ENCODE assay signal across 13 cellular contexts in the genomic region with DNA sequence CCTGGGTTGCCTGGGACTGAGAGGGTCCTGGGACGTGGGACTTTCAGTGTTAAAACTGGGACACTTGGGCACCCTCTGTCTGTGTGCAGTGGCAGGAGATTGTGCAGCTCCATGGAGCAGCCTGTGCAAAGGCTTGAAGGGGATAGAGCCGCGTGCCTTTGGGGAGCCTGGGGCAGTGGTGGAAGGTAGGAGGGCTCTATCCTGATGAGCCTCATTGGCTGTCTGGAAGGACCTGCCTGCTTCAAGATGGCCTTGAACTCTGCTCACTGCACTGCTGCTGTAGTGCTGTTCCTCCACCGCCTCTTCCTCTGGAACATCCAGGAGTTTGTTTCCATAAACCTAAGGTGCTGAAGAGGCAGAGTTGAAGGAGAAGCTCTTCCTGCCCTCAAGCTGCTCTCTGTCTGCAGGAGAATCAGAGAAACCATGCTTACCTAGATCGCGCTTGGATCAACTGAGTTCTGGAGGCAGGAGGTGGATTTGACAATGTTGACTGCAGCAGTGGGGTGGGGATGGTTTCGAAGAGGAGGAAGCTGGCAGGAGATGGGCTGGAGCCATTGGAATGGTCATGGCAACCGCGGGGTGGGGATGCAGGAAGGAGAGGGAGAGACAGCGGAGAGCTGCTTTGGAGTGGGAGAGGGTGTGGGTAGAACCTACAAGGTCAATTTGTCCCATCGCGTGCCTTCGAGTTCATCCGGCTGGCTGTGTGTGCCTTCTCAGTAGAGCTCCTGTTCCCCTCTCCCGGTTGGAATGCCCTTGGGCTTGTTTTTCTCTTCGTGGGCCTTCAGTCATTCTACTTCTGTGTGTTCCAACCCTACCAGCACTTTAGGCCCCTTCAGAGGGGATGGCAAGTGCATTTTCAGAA. TPM values are rescaled to one million over a fixed set of nuclear protein-coding genes. Genes with fewer than 3 reads are reported as not detected.
DNase-seq lines count a peak whose midpoint lies in the region; ATAC-seq, FAIRE-seq and TF ChIP-seq lines count a peak whose summit lies in the region.
"Had no signal": no experiment of that assay in that cellular context is flagged by ENCODE, and none has a peak within 500 bp of the region (broad histone marks: within the 10 kb centered on the region; RNA-seq: fewer than 3 reads in every experiment).

No MANE protein-coding gene starts in this region.

- ATAC-seq in HepG2: peak; percentile 19
- no peak for ATAC-seq in right lobe of liver
- no peak for ATAC-seq in left lobe of liver
- ATAC-seq in GM21423 (IDR thresholded peaks at IDR 0.05; ENCODE audit: unreplicated experiment): no peak

- peak overlapping the region; percentile 98 for H3K27ac Mint-ChIP-seq in dendritic cell treated with granulocyte-macrophage colony-stimulating factor and Interleukin-4, amounts not matched to agents 40 ng/mL and 50 ng/mL, for 4 days
- H3K27ac Mint-ChIP-seq in Calu3 (ENCODE audit: unreplicated experiment): no peak overlapping the region
- H3K27ac Mint-ChIP-seq: B cell had no signal

- H3K9ac ChIP-seq in HepG2 (ENCODE audit: insufficient read depth, low read depth, low read length) (no peak overlapping the region), neuronal stem cell (ENCODE audit: low read depth, low read length, poor library complexity) (no peak overlapping the region)

- BruUV-seq in HepG2 (replicated peaks; lab: Mats Ljungman, UMichigan) (no TSS peak), Calu3 (replicated peaks; lab: Mats Ljungman, UMichigan) (no TSS peak)

- no peak for FAIRE-seq in HepG2 (lab: Jason Lieb, UNC)
- FAIRE-seq: bronchial epithelial cell had no signal

- no peak overlapping the region for H2AK5ac ChIP-seq in neuronal stem cell (ENCODE audit: low read depth, low read length)

- peaks cover 76% of the 10 kb centered on the region for H3K4me1 Mint-ChIP-seq in dendritic cell treated with granulocyte-macrophage colony-stimulating factor and Interleukin-4, amounts not matched to agents 40 ng/mL and 50 ng/mL, for 4 days (ENCODE audit: low read depth)
- peaks cover 43% of the 10 kb centered on the region for H3K4me1 Mint-ChIP-seq in Calu3 (ENCODE audit: low read depth, unreplicated experiment)

- H4K91ac ChIP-seq in neuronal stem cell (ENCODE audit: low read depth, low read length, poor library complexity): no peak overlapping the region

- peaks cover 55% of the 10 kb centered on the region for H3K4me1 ChIP-seq in HepG2 (ENCODE audit: insufficient read depth, low read length)
- peaks cover 0 to 7% (median 3%) of the 10 kb centered on the region in 4 donors for H3K4me1 ChIP-seq in right lobe of liver
- H3K4me1 ChIP-seq in neuronal stem cell (ENCODE audit: control insufficient read depth in 2 of 2, insufficient read depth in 1 of 2, low read depth in 1 of 2, low read length in 2 of 2): peaks cover 7 to 26% of the 10 kb centered on the region in 2 donors

- H3K27me3 ChIP-seq in HepG2 (ENCODE audit: control insufficient read depth in 1 of 2, insufficient read depth in 2 of 2, low read length in 2 of 2): no peaks in the 10 kb centered on the region; a peak in 1 of 5 replicates
- H3K27me3 ChIP-seq in right lobe of liver: no peaks in the 10 kb centered on the region
- H3K27me3 ChIP-seq in neuronal stem cell (ENCODE audit: control insufficient read depth in 3 of 3, insufficient read depth in 3 of 3, low read depth in 1 of 3, low read length in 3 of 3): no peaks in the 10 kb centered on the region

- TF ChIP-seq EP300 in HepG2 (IDR thresholded peaks at IDR 0.05; ENCODE audit: low read depth in 2 of 2, low read length in 2 of 2) (no peak), HepG2 (CRISPR knock-in tag; IDR thresholded peaks at IDR 0.05; ENCODE audit: borderline replicate concordance) (no peak)

- H4K20me1 ChIP-seq in HepG2 (ENCODE audit: insufficient read depth, low read length): no peaks in the 10 kb centered on the region

- H3K14ac ChIP-seq in neuronal stem cell (ENCODE audit: low read length): no peak overlapping the region

- no peak overlapping the region; a peak in 1 of 6 replicates for H3K4me3 ChIP-seq in HepG2 (replicated peaks in 1 of 3; ENCODE audit: insufficient read depth in 1 of 3, low read depth in 2 of 3, low read length in 3 of 3)
- no peak overlapping the region for H3K4me3 ChIP-seq in right lobe of liver
- H3K4me3 ChIP-seq in neuronal stem cell (ENCODE audit: low read length in 2 of 2): no peak overlapping the region

- H2BK5ac ChIP-seq in neuronal stem cell (ENCODE audit: low read length): no peak overlapping the region

- H3K79me2 ChIP-seq in HepG2 (ENCODE audit: insufficient read depth, low read length): peaks cover 45% of the 10 kb centered on the region

- no peaks in the 10 kb centered on the region; a peak in 1 of 5 replicates for H3K36me3 ChIP-seq in HepG2 (replicated peaks in 1 of 2; ENCODE audit: control insufficient read depth in 1 of 2, insufficient read depth in 2 of 2, low read length in 2 of 2)
- no peaks in the 10 kb centered on the region for H3K36me3 ChIP-seq in right lobe of liver
- peaks cover 0 to 46% of the 10 kb centered on the region in 2 donors for H3K36me3 ChIP-seq in neuronal stem cell (replicated peaks in 1 of 2; ENCODE audit: control insufficient read depth in 2 of 2, insufficient read depth in 2 of 2, low read length in 2 of 2)

- CTCF ChIA-PET in HepG2 (lab: Yijun Ruan, JAX; ENCODE audit: low intra/inter-chr PET ratio, low total read pairs): no interaction called here
- CTCF ChIA-PET in Calu3 (lab: Charles Lee): no interaction called here

- peak in 1 of 2 experiments; percentile 49; a peak in 2 of 4 replicates for TF ChIP-seq POLR2A in HepG2 (IDR thresholded peaks at IDR 0.05; ENCODE audit: insufficient read depth in 1 of 2, low read depth in 2 of 2, low read length in 2 of 2)
- TF ChIP-seq POLR2A in right lobe of liver (IDR thresholded peaks at IDR 0.05): no peak

- no peak overlapping the region for H3K18ac ChIP-seq in neuronal stem cell (ENCODE audit: low read length)

- peaks cover 2% of the 10 kb centered on the region for H3K27me3 Mint-ChIP-seq in dendritic cell treated with granulocyte-macrophage colony-stimulating factor and Interleukin-4, amounts not matched to agents 40 ng/mL and 50 ng/mL, for 4 days
- H3K27me3 Mint-ChIP-seq in Calu3 (ENCODE audit: unreplicated experiment): no peaks in the 10 kb centered on the region
- H3K27me3 Mint-ChIP-seq: B cell had no signal

- H3K4me2 ChIP-seq in HepG2 (ENCODE audit: low read depth, low read length) (peak overlapping the region; percentile 34), neuronal stem cell (ENCODE audit: insufficient read depth, low read length, poor library complexity, severe bottlenecking) (no peak overlapping the region)

- no peak overlapping the region for H3K23ac ChIP-seq in neuronal stem cell (ENCODE audit: low read depth, low read length, poor library complexity)

- no peak for DNase-seq in HepG2 (ENCODE audit: low spot score)
- no peak for DNase-seq in right lobe of liver
- DNase-seq in neuronal stem cell (ENCODE audit: low spot score): no peak
- no peak for DNase-seq in left lobe of liver (ENCODE audit: low spot score)
- DNase-seq in Calu3: no peak
- DNase-seq in cerebellar cortex (ENCODE audit: low spot score): no peak
- DNase-seq: activated T-cell treated with anti-CD3 and anti-CD28 coated beads for 4 hours; occipital lobe; stimulated activated CD4-positive, alpha-beta T cell treated with anti-CD3 and anti-CD28 coated beads, Interleukin-4, amount 100 ng/mL, for 1 hour had no signal

- TF ChIP-seq RAD21 in HepG2 (CRISPR knock-in tag; IDR thresholded peaks at IDR 0.05): no peak

- no peak overlapping the region for H4K8ac ChIP-seq in neuronal stem cell (ENCODE audit: low read depth, low read length)

- H3K9me3 ChIP-seq in HepG2 (ENCODE audit: low read length) (no peaks in the 10 kb centered on the region), right lobe of liver (no peaks in the 10 kb centered on the region), neuronal stem cell (replicated peaks in 1 of 2; ENCODE audit: control insufficient read depth in 2 of 2, insufficient read depth in 1 of 2, low read depth in 1 of 2, low read length in 2 of 2) (peaks cover 2 to 10% of the 10 kb centered on the region in 2 donors)

- no peaks in the 10 kb centered on the region for H3K9me3 Mint-ChIP-seq in dendritic cell treated with granulocyte-macrophage colony-stimulating factor and Interleukin-4, amounts not matched to agents 40 ng/mL and 50 ng/mL, for 4 days
- H3K9me3 Mint-ChIP-seq in Calu3 (ENCODE audit: low read depth, unreplicated experiment): no peaks in the 10 kb centered on the region

- H2BK15ac ChIP-seq in neuronal stem cell (ENCODE audit: low read length): no peak overlapping the region

- POLR2A ChIA-PET in HepG2 (lab: Yijun Ruan, JAX): interaction anchor here (0.8 to 4.5 kb wide), 8 partner anchors 8 to 98 kb away, joined by 3 to 32 read pairs (median 3); partner anchors contain the start of gene SOCS1

- intact Hi-C loops in HepG2 (cut with micrococcal nuclease; ENCODE audit: unreplicated experiment) (no loop called here), right lobe of liver (cut with DNase I) (loop anchor here in 1 of 2 donors (10.0 kb wide), 1 partner anchor 84 kb away; the partner anchor contains the start of gene TNP2), Calu3 (cut with micrococcal nuclease; ENCODE audit: unreplicated experiment) (no loop called here)
- intact Hi-C loops in dendritic cell treated with granulocyte-macrophage colony-stimulating factor and Interleukin-4, amounts not matched to agents 40 ng/mL and 50 ng/mL, for 4 days (cut with micrococcal nuclease): loop anchor here (5.0 kb wide), 1 partner anchor 37 kb away; no protein-coding TSS in a partner anchor

- no peak overlapping the region for H3K4ac ChIP-seq in neuronal stem cell (ENCODE audit: low read length)

- H3K4me3 Mint-ChIP-seq in dendritic cell treated with granulocyte-macrophage colony-stimulating factor and Interleukin-4, amounts not matched to agents 40 ng/mL and 50 ng/mL, for 4 days: peak overlapping the region; percentile 39
- H3K4me3 Mint-ChIP-seq in Calu3 (ENCODE audit: low read depth, unreplicated experiment): no peak overlapping the region

- WGBS in HepG2 (ENCODE audit: low lambda C conversion rate): 78% methylated on average over 16 of the region's 16 CpGs
- WGBS in right lobe of liver (ENCODE audit: insufficient coverage, low coverage, low lambda C conversion rate, missing lambda C conversion rate): 87% methylated on average over 10 of the region's 16 CpGs
- no CpG with 5 or more reads among the region's 16 CpGs for WGBS in neuronal stem cell (ENCODE audit: extremely low coverage in 2 of 2, insufficient read length in 2 of 2, insufficient replicate concordance in 1 of 2), 2 donors

- H2AFZ ChIP-seq in HepG2 (ENCODE audit: low read length): no peak overlapping the region
- peak overlapping the region; percentile 82 for H2AFZ ChIP-seq in neuronal stem cell (ENCODE audit: low read length)

- peak; percentile 31; the same call in 1 of the 2 replicates for TF ChIP-seq CTCF in HepG2 (CRISPR knock-in tag; IDR thresholded peaks at IDR 0.05)
- no peak for TF ChIP-seq CTCF in right lobe of liver (IDR thresholded peaks at IDR 0.05)
- TF ChIP-seq CTCF in Calu3 (IDR thresholded peaks at IDR 0.05; ENCODE audit: unreplicated experiment): no peak

- H3K79me1 ChIP-seq in neuronal stem cell (ENCODE audit: low read depth, low read length): peaks cover 2% of the 10 kb centered on the region

- peaks cover 16% of the 10 kb centered on the region for H3K36me3 Mint-ChIP-seq in dendritic cell treated with granulocyte-macrophage colony-stimulating factor and Interleukin-4, amounts not matched to agents 40 ng/mL and 50 ng/mL, for 4 days (ENCODE audit: low read depth)
- peaks cover 31% of the 10 kb centered on the region for H3K36me3 Mint-ChIP-seq in Calu3 (ENCODE audit: insufficient read depth, unreplicated experiment)

- H2BK12ac ChIP-seq in neuronal stem cell (ENCODE audit: low read length): no peak overlapping the region

- H3K27ac ChIP-seq in HepG2 (ENCODE audit: extremely low read length, insufficient read depth, low read length) (peak overlapping the region; percentile 12), right lobe of liver (no peak overlapping the region), neuronal stem cell (replicated peaks; ENCODE audit: low read length) (no peak overlapping the region)

- in situ Hi-C loops in HepG2 (cut with HindIII; ENCODE audit: extremely low pct_ligation_motif_present, low pct_unique_long_range_greater_than_20kb): loop anchor here (5.0 kb wide), 1 partner anchor 92 kb away; the partner anchor contains the start of gene SOCS1

- H2BK120ac ChIP-seq in neuronal stem cell (ENCODE audit: low read depth, low read length): no peak overlapping the region

RNA-seq across cellular contexts. Expression of gene RMI2, which starts 3.7 kb away (rescaled TPM):
- 55.7 and 65.3 TPM in 2 replicates for total RNA-seq in HepG2 (2016; rRNA removed; fragmentation: Illumina TruSeq; extraction: Trizol)
- total RNA-seq in HepG2 (2016; cell fraction: cytosol; rRNA removed; fragmentation: Illumina TruSeq; extraction: Trizol; ENCODE audit: low read depth): 8.6 and 11.0 TPM in 2 replicates
- total RNA-seq in HepG2 (2016; cell fraction: insoluble cytoplasmic fraction; rRNA removed; fragmentation: Illumina TruSeq; extraction: Trizol): 51.5 and 55.7 TPM in 2 replicates
- 28.4 and 29.3 TPM in 2 replicates for total RNA-seq in HepG2 (2016; cell fraction: membrane; rRNA removed; fragmentation: Illumina TruSeq; extraction: Trizol)
- 23.6 and 25.7 TPM in 2 replicates for total RNA-seq in HepG2 (2016; cell fraction: nucleus; rRNA removed; fragmentation: Illumina TruSeq; extraction: Trizol)
- 15.3 and 24.5 TPM in 2 replicates for polyA plus RNA-seq in HepG2 (2011; rRNA removed)
- 18.8 and 22.1 TPM in 2 replicates for polyA plus RNA-seq in HepG2 (2011; cell fraction: cytosol; rRNA removed)
- polyA plus RNA-seq in HepG2 (2011; cell fraction: nucleus; rRNA removed): 10.4 and 11.9 TPM in 2 replicates
- polyA plus RNA-seq in HepG2 (2012): 19.5 and 50.3 TPM in 2 replicates
- polyA plus RNA-seq in HepG2 (2016; cell fraction: cytosol; fragmentation: Illumina TruSeq; extraction: Trizol; ENCODE audit: low read depth): 10.8 and 11.1 TPM in 2 replicates
- 90.6 and 102 TPM in 2 replicates for polyA plus RNA-seq in HepG2 (2016; cell fraction: insoluble cytoplasmic fraction; fragmentation: Illumina TruSeq; extraction: Trizol; ENCODE audit: low read depth)
- polyA plus RNA-seq in HepG2 (2016; cell fraction: membrane; fragmentation: Illumina TruSeq; extraction: Trizol; ENCODE audit: low read depth): 27.3 and 29.2 TPM in 2 replicates
- 54.0 and 54.7 TPM in 2 replicates for polyA plus RNA-seq in HepG2 (2016; cell fraction: nucleus; fragmentation: Illumina TruSeq; extraction: Trizol; ENCODE audit: insufficient read depth, low read depth)
- polyA minus RNA-seq in HepG2 (2011; rRNA and poly(A)+ RNA removed; ENCODE audit: low replicate concordance): 9.1 and 22.0 TPM in 2 replicates
- 12.6 and 15.4 TPM in 2 replicates for polyA minus RNA-seq in HepG2 (2011; cell fraction: cytosol; rRNA and poly(A)+ RNA removed)
- 8.4 and 8.7 TPM in 2 replicates for polyA minus RNA-seq in HepG2 (2011; cell fraction: nucleus; rRNA and poly(A)+ RNA removed)
- total RNA-seq in right lobe of liver: 1 to 10 TPM in 3 of 6 experiments, under 1 TPM in 3; 0.37 to 2.9 (median 1.0) TPM
- 48.2 TPM for polyA plus RNA-seq in neuronal stem cell (2013, experiment 1 of 2)
- polyA plus RNA-seq in neuronal stem cell (2013, experiment 2 of 2): 49.5 TPM
- total RNA-seq in left lobe of liver: 0.70 TPM
- 55.4 and 63.2 TPM in 2 replicates for total RNA-seq in Calu3 (2022)
